In genomic region chr16:17386229-17386628, GRCh38 we compare ENCODE assay signal across 19 cellular contexts.
DNase-seq lines count a peak whose midpoint lies in the region; ATAC-seq, FAIRE-seq and TF ChIP-seq lines count a peak whose summit lies in the region.
"Had no signal": no experiment of that assay in that cellular context is flagged by ENCODE, and none has a peak within 500 bp of the region (broad histone marks: within the 10 kb centered on the region; RNA-seq: fewer than 3 reads in every experiment).

No MANE protein-coding gene starts in this region.

- H3K27ac ChIP-seq in HUES64 (ENCODE audit: low read depth, low read length) (peak overlapping the region; percentile 84; the same call in 1 of the 2 replicates), iPS-18a (ENCODE audit: low read length) (no peak overlapping the region), stomach smooth muscle (ENCODE audit: low read length) (peak overlapping the region; percentile 18)
- H3K27ac ChIP-seq: BLaER1 treated with 17β-estradiol and CSF1 and Interleukin-3, amounts not matched to agents 10 nM and 100 nM; GM23248; KMS-11; PC-9; RWPE1 had no signal

- H3K9ac ChIP-seq in HUES64 (ENCODE audit: low read depth, low read length) (no peak overlapping the region), iPS-18a (ENCODE audit: low read length) (no peak overlapping the region), stomach smooth muscle (ENCODE audit: low read length in 2 of 2) (no peak overlapping the region)
- H3K9ac ChIP-seq: BLaER1 treated with 17β-estradiol and CSF1 and Interleukin-3, amounts not matched to agents 10 nM and 100 nM; GM23248; KMS-11 had no signal

- H3K4me3 Mint-ChIP-seq in WTC11 = peak overlapping the region; percentile 4
- H3K4me3 Mint-ChIP-seq: CD8-positive, alpha-beta T cell had no signal

- peaks cover 89% of the 10 kb centered on the region for H3K4me1 Mint-ChIP-seq in WTC11

- H3K4me1 ChIP-seq in HUES64 (ENCODE audit: insufficient read depth, low read length) (peaks cover 81% of the 10 kb centered on the region), iPS-18a (ENCODE audit: control insufficient read depth, low read depth, low read length) (peaks cover 66% of the 10 kb centered on the region), stomach smooth muscle (ENCODE audit: control insufficient read depth, insufficient read depth, low read length) (peaks cover 41% of the 10 kb centered on the region)

- H3K4me3 ChIP-seq in HUES64 (ENCODE audit: low read length) = no peak overlapping the region
- peak overlapping the region; percentile 13 for H3K4me3 ChIP-seq in iPS-18a (ENCODE audit: low read length)
- no peak overlapping the region for H3K4me3 ChIP-seq in stomach smooth muscle (ENCODE audit: low read length in 2 of 2)
- H3K4me3 ChIP-seq: BLaER1 treated with 17β-estradiol and CSF1 and Interleukin-3, amounts not matched to agents 10 nM and 100 nM; GM23248; PC-9 had no signal

- CTCF ChIA-PET in WTC11 (lab: Charles Lee) = interaction anchor here (0.8 to 2.9 kb wide), 3 partner anchors 10 to 108 kb away, joined by 3 to 11 read pairs (median 4); no protein-coding TSS in a partner anchor

- no peaks in the 10 kb centered on the region for H3K36me3 ChIP-seq in HUES64 (ENCODE audit: insufficient read depth, low read length)
- H3K36me3 ChIP-seq in iPS-18a (ENCODE audit: control insufficient read depth, low read depth, low read length) = no peaks in the 10 kb centered on the region
- no peaks in the 10 kb centered on the region for H3K36me3 ChIP-seq in stomach smooth muscle (ENCODE audit: control insufficient read depth in 2 of 2, insufficient read depth in 2 of 2, low read length in 2 of 2)

- H3K36me3 Mint-ChIP-seq in WTC11 = no peaks in the 10 kb centered on the region
- H3K36me3 Mint-ChIP-seq: CD8-positive, alpha-beta T cell had no signal

- H3K9me3 ChIP-seq in HUES64 (ENCODE audit: insufficient read depth, low read depth, low read length) = no peaks in the 10 kb centered on the region
- no peaks in the 10 kb centered on the region for H3K9me3 ChIP-seq in iPS-18a (ENCODE audit: control insufficient read depth, low read depth, low read length)
- no peaks in the 10 kb centered on the region for H3K9me3 ChIP-seq in stomach smooth muscle (ENCODE audit: control insufficient read depth in 2 of 2, low read length in 2 of 2)
- H3K9me3 ChIP-seq: BLaER1 treated with 17β-estradiol and CSF1 and Interleukin-3, amounts not matched to agents 10 nM and 100 nM had no signal

- no peaks in the 10 kb centered on the region for H3K27me3 Mint-ChIP-seq in WTC11 (ENCODE audit: low read depth)

- TF ChIP-seq POLR2A in H54 (IDR thresholded peaks at IDR 0.05; ENCODE audit: low read depth, low read length) = no peak

- TF ChIP-seq CTCF in WTC11 (IDR thresholded peaks at IDR 0.05) = no peak

- H3K9me3 Mint-ChIP-seq in WTC11 = no peaks in the 10 kb centered on the region
- H3K9me3 Mint-ChIP-seq: CD8-positive, alpha-beta T cell had no signal

- DNase-seq in WTC11 (ENCODE audit: low spot score) (no peak), NOMO-1 treated with dmso at 0.1 percent for 144 hours (lab: John Stamatoyannopoulos, UW; ENCODE audit: unreplicated experiment) (no peak), NCI-H1694 treated with DMSO at 0.1 percent for 48 hours (lab: John Stamatoyannopoulos, UW) (no peak), H54 (ENCODE audit: insufficient read length, low spot score) (no peak)
- DNase-seq: Calu3; CD8-positive, alpha-beta T cell; GM23248; NCI-H1436 treated with DMSO at 0.1 percent for 48 hours; NCI-H2029 treated with DMSO at 0.1 percent for 48 hours; NCI-H446 treated with DMSO at 0.1 percent for 48 hours; NCI-H748 treated with DMSO at 0.1 percent for 48 hours; PC-9 had no signal

- no peaks in the 10 kb centered on the region for H3K27me3 ChIP-seq in HUES64 (ENCODE audit: insufficient read depth, low read length)
- H3K27me3 ChIP-seq in iPS-18a (ENCODE audit: control insufficient read depth, insufficient read depth, low read length) = no peaks in the 10 kb centered on the region
- H3K27me3 ChIP-seq in stomach smooth muscle (ENCODE audit: control insufficient read depth in 1 of 2, insufficient read depth in 2 of 2, low read length in 2 of 2) = no peaks in the 10 kb centered on the region
- H3K27me3 ChIP-seq: BLaER1 treated with 17β-estradiol and CSF1 and Interleukin-3, amounts not matched to agents 10 nM and 100 nM had no signal

- WGBS in HUES64 = 45% methylated on average over 3 of the region's 3 CpGs

- POLR2A ChIA-PET in WTC11 (lab: Charles Lee) = interaction anchor here (0.5 kb wide), 1 partner anchor 17 kb away, joined by 3 read pairs; no protein-coding TSS in a partner anchor

- no peak for FAIRE-seq in H54 (lab: Jason Lieb, UNC)
- FAIRE-seq: GM12891 had no signal

- no peak; the same call in 1 of the 2 replicates for ATAC-seq in WTC11
- ATAC-seq: CD8-positive, alpha-beta T cell had no signal

- peak overlapping the region; percentile 35; the same call in 1 of the 2 replicates for H3K27ac Mint-ChIP-seq in WTC11
- H3K27ac Mint-ChIP-seq: CD8-positive, alpha-beta T cell had no signal

TF ChIP-seq in WTC11, 78 proteins besides CTCF, POLR2A, EP300 and RAD21:
- TF ChIP-seq TEAD1 (CRISPR knock-in tag; IDR thresholded peaks at IDR 0.05) (0 out of 2 replicates have a peak, but pooled peaks have one; percentile 35), EMX1 (CRISPR knock-in tag; IDR thresholded peaks at IDR 0.05) (no peak)
